Comparison of ENCODE assay signal across 8 cellular contexts in the genomic region with DNA sequence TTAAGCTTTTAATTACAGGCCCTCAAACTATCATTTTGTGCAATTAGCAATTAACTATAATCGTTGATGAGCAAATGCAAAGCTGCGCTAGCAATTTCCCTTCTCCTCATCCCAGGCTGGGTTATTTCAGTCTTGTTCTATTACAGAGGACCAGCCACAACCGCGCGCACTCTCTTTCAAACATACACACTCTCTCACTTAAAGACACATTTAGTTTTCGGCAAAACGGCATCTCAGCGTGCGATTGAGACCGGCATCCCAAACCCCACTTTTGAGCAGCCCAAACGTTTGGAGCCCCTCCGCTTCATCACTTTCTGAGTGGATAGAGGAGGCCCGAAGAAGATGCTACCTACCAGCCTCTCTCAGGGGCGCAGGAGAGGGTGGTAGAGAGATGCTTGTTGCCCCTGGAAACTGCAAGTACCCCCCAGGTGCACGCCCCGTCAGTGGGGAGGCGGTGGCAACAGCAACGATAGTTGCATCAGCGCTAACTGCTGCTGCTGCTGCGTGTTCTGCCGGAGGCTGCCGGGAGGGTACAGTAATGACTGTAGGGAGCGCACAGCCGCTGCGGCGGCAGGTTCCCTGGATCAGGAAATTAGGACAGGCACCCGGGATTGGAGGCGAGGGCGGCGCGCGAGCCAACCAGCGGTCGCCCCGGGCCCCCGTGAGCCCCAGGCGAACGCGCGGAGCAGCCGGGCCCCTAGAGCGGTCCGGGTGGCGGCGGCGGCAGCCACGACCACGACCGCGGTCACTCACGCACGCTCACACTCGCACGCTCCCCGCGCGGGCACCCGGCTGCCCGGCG. TPM values are rescaled to one million over a fixed set of nuclear protein-coding genes. Genes with fewer than 3 reads are reported as not detected.
DNase-seq lines count a peak whose midpoint lies in the region; ATAC-seq and TF ChIP-seq lines count a peak whose summit lies in the region.

No MANE protein-coding gene starts in this region.

- H3K27ac ChIP-seq in adrenal gland (peak overlapping the region in 4 of 5 donors; percentile 81 to 87 (median 84)), left ventricle myocardium inferior (replicated peaks) (peak overlapping the region; percentile 96), trophoblast cell (ENCODE audit: low read depth, low read length) (peak overlapping the region; percentile 60)

- no peak for ATAC-seq in HG03520 (IDR thresholded peaks at IDR 0.05; ENCODE audit: unreplicated experiment)

- no peak overlapping the region for H4K12ac ChIP-seq in trophoblast cell (ENCODE audit: low read depth, low read length)

- intact Hi-C loops in adrenal gland (cut with DNase I), result no loop called here
- intact Hi-C loops in left ventricle myocardium inferior (cut with micrococcal nuclease), result no loop called here

- peaks cover 16% of the 10 kb centered on the region for H3K79me1 ChIP-seq in trophoblast cell (ENCODE audit: low read length)

- no peak overlapping the region for H2BK120ac ChIP-seq in trophoblast cell (ENCODE audit: insufficient read depth, low read length, poor library complexity)

- WGBS in adrenal gland, 4 donors, result 3 to 7% (median 5%) methylated on average over 20 to 60 of the region's 60 CpGs
- no CpG with 5 or more reads among the region's 60 CpGs for WGBS in trophoblast cell (ENCODE audit: extremely low coverage, insufficient coverage, insufficient read length)

- no peak overlapping the region for H3K4ac ChIP-seq in trophoblast cell (ENCODE audit: low read depth, low read length)

- H2BK5ac ChIP-seq in trophoblast cell (ENCODE audit: low read depth, low read length, poor library complexity), result no peak overlapping the region

- H3K9me3 ChIP-seq in adrenal gland (replicated peaks in 1 of 3), result no peaks in the 10 kb centered on the region
- no peaks in the 10 kb centered on the region for H3K9me3 ChIP-seq in left ventricle myocardium inferior (replicated peaks)
- no peaks in the 10 kb centered on the region for H3K9me3 ChIP-seq in trophoblast cell (ENCODE audit: insufficient read depth, low read depth, low read length)

- H3K4me2 ChIP-seq in trophoblast cell (ENCODE audit: low read length), result peak overlapping the region; percentile 65

- H3K9ac ChIP-seq in trophoblast cell (ENCODE audit: low read length), result no peak overlapping the region

- peak overlapping the region; percentile 5 for H4K8ac ChIP-seq in trophoblast cell (ENCODE audit: low read depth, low read length)

- H3K79me2 ChIP-seq in trophoblast cell (ENCODE audit: control insufficient read depth, insufficient read depth, low read length, poor library complexity), result peaks cover 14% of the 10 kb centered on the region

- peak in 1 of 2 donors; percentile 86 for TF ChIP-seq POLR2A in adrenal gland (IDR thresholded peaks at IDR 0.05)

- H2BK12ac ChIP-seq in trophoblast cell (ENCODE audit: low read length), result no peak overlapping the region

- H3K27me3 ChIP-seq in adrenal gland (no peaks in the 10 kb centered on the region), left ventricle myocardium inferior (ENCODE audit: low read depth) (peaks cover 26% of the 10 kb centered on the region), trophoblast cell (ENCODE audit: insufficient read depth, low read length) (no peaks in the 10 kb centered on the region)

- H3K23ac ChIP-seq in trophoblast cell (ENCODE audit: low read length), result no peak overlapping the region

- H2AK5ac ChIP-seq in trophoblast cell (ENCODE audit: low read length), result no peak overlapping the region

- DNase-seq in DMS53 treated with DMSO at 0.1 percent for 48 hours (lab: John Stamatoyannopoulos, UW; ENCODE audit: unreplicated experiment) (peak; percentile 30), H4 (ENCODE audit: low spot score) (peak; percentile 65), M059J (ENCODE audit: low read depth) (peak; percentile 80), SHP77 (lab: John Stamatoyannopoulos, UW) (peak; percentile 60 to 69), adrenal gland (peak; percentile 83 to 93 (median 90)), left ventricle myocardium inferior (peak; percentile 85), trophoblast cell (peak; percentile 77 to 89)

- TF ChIP-seq CTCF in adrenal gland (IDR thresholded peaks at IDR 0.05) (peak in 5 of 6 experiments; percentile 17 to 41 (median 31)), left ventricle myocardium inferior (IDR thresholded peaks at IDR 0.05; ENCODE audit: borderline replicate concordance) (peak; percentile 34)

- H4K91ac ChIP-seq in trophoblast cell (ENCODE audit: low read depth, low read length), result peak overlapping the region; percentile 94

- H3K36me3 ChIP-seq in adrenal gland (replicated peaks in 1 of 2) (no peaks in the 10 kb centered on the region), left ventricle myocardium inferior (no peaks in the 10 kb centered on the region), trophoblast cell (ENCODE audit: control insufficient read depth in 1 of 2, insufficient read depth in 2 of 2, low read length in 2 of 2) (no peaks in the 10 kb centered on the region)

- H2AFZ ChIP-seq in trophoblast cell (ENCODE audit: insufficient read depth, low read length, poor library complexity), result peak overlapping the region; percentile 62

- peaks cover 6 to 27% of the 10 kb centered on the region in 2 donors for H3K4me1 ChIP-seq in adrenal gland (replicated peaks in 1 of 2)
- H3K4me1 ChIP-seq in left ventricle myocardium inferior, result peaks cover 63% of the 10 kb centered on the region
- H3K4me1 ChIP-seq in trophoblast cell (ENCODE audit: control insufficient read depth in 1 of 2, insufficient read depth in 2 of 2, low read length in 2 of 2), result peaks cover 5 to 8% of the 10 kb centered on the region in 2 experiments

- no peak overlapping the region for H3K14ac ChIP-seq in trophoblast cell (ENCODE audit: low read length)

- peak overlapping the region in 2 of 4 donors; percentile 69 to 88 for H3K4me3 ChIP-seq in adrenal gland
- H3K4me3 ChIP-seq in left ventricle myocardium inferior, result peak overlapping the region; percentile 84
- peak overlapping the region; percentile 84 for H3K4me3 ChIP-seq in trophoblast cell (ENCODE audit: low read depth, low read length)

- H3K18ac ChIP-seq in trophoblast cell (ENCODE audit: low read length), result peak overlapping the region; percentile 34

RNA-seq across cellular contexts. Expression of a gene that starts 0.5 kb away (rescaled TPM):
- total RNA-seq in H4 (2014; rRNA removed; shearing (Covaris generic)), result 4.9 and 7.8 TPM in 2 replicates
- total RNA-seq in M059J (2014; rRNA removed; shearing (Covaris generic)), result 9.2 and 16.1 TPM in 2 replicates
- total RNA-seq in adrenal gland, result 10 to 100 TPM; 24.9 to 54.1 (median 39.3) TPM
- 10 to 100 TPM in 1 of 3 donors, 1 to 10 TPM in 2; 8.0 to 27.0 (median 9.6) TPM for polyA plus RNA-seq in adrenal gland
- 144 TPM for total RNA-seq in left ventricle myocardium inferior
- 28.9 and 29.4 TPM in 2 replicates for polyA plus RNA-seq in trophoblast cell (2013)

Comparison
In these comparisons a context has a peak if more than half of its experiments do, and no peak if none do; other contexts are left out.
1. DNase-seq: peak in every context shown above with its lines; median percentile 90 in adrenal gland; 85 in left ventricle myocardium inferior; 83 in trophoblast cell; 80 in M059J; 65 in H4; 64 in SHP77; 30 in DMS53 treated with DMSO at 0.1 percent for 48 hours.